In the genomic region with DNA sequence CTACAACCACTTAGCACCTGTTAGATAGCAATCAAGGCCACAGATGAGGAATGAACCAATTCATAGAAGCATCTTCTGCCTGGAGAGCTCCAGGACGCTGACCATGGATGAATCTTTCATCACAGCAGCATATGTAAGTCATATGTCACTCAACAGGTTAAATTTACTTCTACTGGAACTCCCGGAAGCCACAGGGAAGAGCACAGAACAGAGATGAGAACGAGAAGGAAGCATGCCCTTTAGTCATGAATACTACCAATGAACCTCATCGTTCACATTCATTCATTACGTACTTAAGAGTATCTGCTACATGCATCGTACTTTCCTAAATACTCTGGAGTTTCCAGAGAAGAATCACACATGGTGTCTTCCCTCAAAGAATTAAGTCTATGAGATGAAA, we compare ENCODE assay signal across 25 cellular contexts.
DNase-seq lines count a peak whose midpoint lies in the region; ATAC-seq and TF ChIP-seq lines count a peak whose summit lies in the region.
"Had no signal": no experiment of that assay in that cellular context is flagged by ENCODE, and none has a peak within 500 bp of the region (broad histone marks: within the 10 kb centered on the region; RNA-seq: fewer than 3 reads in every experiment).

No MANE protein-coding gene starts in this region.

- H3K4me2 ChIP-seq in GM23338 (no peak overlapping the region), trophoblast cell (ENCODE audit: low read length) (no peak overlapping the region), smooth muscle cell (no peak overlapping the region)
- H3K4me2 ChIP-seq: A549, BLaER1 had no signal

- no peak overlapping the region for H2BK12ac ChIP-seq in trophoblast cell (ENCODE audit: low read length)

- peaks cover 24% of the 10 kb centered on the region; the same call in 1 of the 2 replicates for H3K79me2 ChIP-seq in GM23338 (replicated peaks; ENCODE audit: insufficient read depth)
- H3K79me2 ChIP-seq in trophoblast cell (ENCODE audit: control insufficient read depth, insufficient read depth, low read length, poor library complexity): no peaks in the 10 kb centered on the region
- H3K79me2 ChIP-seq in smooth muscle cell (ENCODE audit: low read depth): peaks cover 10% of the 10 kb centered on the region

- no peak overlapping the region for H3K4me3 ChIP-seq in GM23338
- H3K4me3 ChIP-seq in trophoblast cell (ENCODE audit: low read depth, low read length): no peak overlapping the region
- H3K4me3 ChIP-seq in smooth muscle cell: no peak overlapping the region
- H3K4me3 ChIP-seq: A549, BLaER1 had no signal

- H2AFZ ChIP-seq in GM23338 (no peak overlapping the region), trophoblast cell (ENCODE audit: insufficient read depth, low read length, poor library complexity) (no peak overlapping the region), smooth muscle cell (ENCODE audit: low read depth) (no peak overlapping the region)

- DNase-seq in GM23338 (ENCODE audit: low spot score): no peak
- DNase-seq in WTC11 (ENCODE audit: low spot score): no peak
- DNase-seq in trophoblast cell: peak; percentile 61 to 86
- DNase-seq in smooth muscle cell (lab: John Stamatoyannopoulos, UW; ENCODE audit: unreplicated experiment): no peak
- DNase-seq in activated T-cell treated with anti-CD3 and anti-CD28 coated beads, Interleukin-2, amount 50 U/mL, for 72 hours: no peak
- DNase-seq in activated CD8-positive, alpha-beta T cell treated with anti-CD3 and anti-CD28 coated beads, Interleukin-2, amount 10 ng/mL, durations not matched to agents 7 days and 5 days: no peak
- no peak for DNase-seq in GDM1 (lab: John Stamatoyannopoulos, UW)
- DNase-seq: BE2C; C1 segment of cervical spinal cord; CD4-positive, alpha-beta memory T cell; CD4-positive, CD25-positive, alpha-beta regulatory T cell; CD8-positive, alpha-beta memory T cell; COR-L47; DMS 273 treated with DMSO at 0.1 percent for 48 hours; DMS153; DMS53; DMS79; DND-41; EL; GF-D8 had no signal

- H3K4me1 Mint-ChIP-seq in GM23338 (peaks cover 31% of the 10 kb centered on the region), WTC11 (peaks cover 33% of the 10 kb centered on the region)
- H3K4me1 Mint-ChIP-seq in activated T-cell treated with anti-CD3 and anti-CD28 coated beads, Interleukin-2, amount 50 U/mL, for 72 hours (ENCODE audit: low read depth): no peaks in the 10 kb centered on the region
- H3K4me1 Mint-ChIP-seq in activated CD8-positive, alpha-beta T cell treated with anti-CD3 and anti-CD28 coated beads, Interleukin-2, amount 10 ng/mL, durations not matched to agents 7 days and 5 days (ENCODE audit: low read depth): no peaks in the 10 kb centered on the region
- H3K4me1 Mint-ChIP-seq: CD14-positive monocyte; CD4-positive, alpha-beta memory T cell; CD4-positive, CD25-positive, alpha-beta regulatory T cell; CD8-positive, alpha-beta memory T cell had no signal

- H3K79me1 ChIP-seq in trophoblast cell (ENCODE audit: low read length): peaks cover 2% of the 10 kb centered on the region

- H2BK120ac ChIP-seq in trophoblast cell (ENCODE audit: insufficient read depth, low read length, poor library complexity): no peak overlapping the region

- H4K8ac ChIP-seq in trophoblast cell (ENCODE audit: low read depth, low read length): no peak overlapping the region

- H3K4me1 ChIP-seq in GM23338 (ENCODE audit: insufficient read depth): peaks cover 14% of the 10 kb centered on the region
- peaks cover 0 to 2% of the 10 kb centered on the region in 2 experiments for H3K4me1 ChIP-seq in trophoblast cell (ENCODE audit: control insufficient read depth in 1 of 2, insufficient read depth in 2 of 2, low read length in 2 of 2)
- peaks cover 26% of the 10 kb centered on the region for H3K4me1 ChIP-seq in smooth muscle cell (ENCODE audit: low read depth)
- H3K4me1 ChIP-seq: A549, BE2C, BLaER1 had no signal

- no CpG with 5 or more reads among the region's 6 CpGs for WGBS in trophoblast cell (ENCODE audit: extremely low coverage, insufficient coverage, insufficient read length)
- 86% methylated on average over 6 of the region's 6 CpGs for WGBS in smooth muscle cell (ENCODE audit: low lambda C conversion rate)

- H2AK5ac ChIP-seq in trophoblast cell (ENCODE audit: low read length): no peak overlapping the region

- no peak overlapping the region for H3K9ac ChIP-seq in trophoblast cell (ENCODE audit: low read length)
- H3K9ac ChIP-seq in smooth muscle cell (ENCODE audit: low read depth): no peak overlapping the region
- H3K9ac ChIP-seq: BLaER1 had no signal

- ATAC-seq in GM23338: no peak
- ATAC-seq in WTC11: no peak
- ATAC-seq in HG02588 (IDR thresholded peaks at IDR 0.05; ENCODE audit: unreplicated experiment): no peak
- no peak for ATAC-seq in activated T-cell treated with anti-CD3 and anti-CD28 coated beads, Interleukin-2, amount 50 U/mL, for 72 hours (replicated peaks in 1 of 2)
- ATAC-seq in activated CD8-positive, alpha-beta T cell treated with anti-CD3 and anti-CD28 coated beads, Interleukin-2, amount 10 ng/mL, durations not matched to agents 7 days and 5 days: no peak

- no peak overlapping the region for H3K4me3 Mint-ChIP-seq in GM23338
- H3K4me3 Mint-ChIP-seq in WTC11: no peak overlapping the region
- H3K4me3 Mint-ChIP-seq in activated T-cell treated with anti-CD3 and anti-CD28 coated beads, Interleukin-2, amount 50 U/mL, for 72 hours: no peak overlapping the region
- H3K4me3 Mint-ChIP-seq in activated CD8-positive, alpha-beta T cell treated with anti-CD3 and anti-CD28 coated beads, Interleukin-2, amount 10 ng/mL, durations not matched to agents 7 days and 5 days: no peak overlapping the region
- H3K4me3 Mint-ChIP-seq: CD14-positive monocyte; CD4-positive, alpha-beta memory T cell; CD4-positive, CD25-positive, alpha-beta regulatory T cell; CD8-positive, alpha-beta memory T cell had no signal

- no peak overlapping the region for H3K14ac ChIP-seq in trophoblast cell (ENCODE audit: low read length)

- no peak overlapping the region for H3K23ac ChIP-seq in trophoblast cell (ENCODE audit: low read length)

- peaks cover 10% of the 10 kb centered on the region; the same call in 1 of the 2 replicates for H4K20me1 ChIP-seq in GM23338 (replicated peaks; ENCODE audit: insufficient read depth)
- no peaks in the 10 kb centered on the region for H4K20me1 ChIP-seq in smooth muscle cell (ENCODE audit: low read depth)
- H4K20me1 ChIP-seq: BLaER1 had no signal

- CTCF ChIA-PET in WTC11 (lab: Charles Lee): interaction anchor here (1.0 to 2.4 kb wide), 6 partner anchors 11 to 429 kb away, joined by 3 to 17 read pairs (median 6); no protein-coding TSS in a partner anchor
- CTCF ChIA-PET in activated CD8-positive, alpha-beta T cell treated with anti-CD3 and anti-CD28 coated beads, Interleukin-2, amount 10 ng/mL, durations not matched to agents 7 days and 5 days (lab: Charles Lee): interaction anchor here (1.2 to 1.5 kb wide), 3 partner anchors 10 to 293 kb away, joined by 4 to 6 read pairs (median 5); no protein-coding TSS in a partner anchor

- H3K27ac Mint-ChIP-seq in GM23338 (no peak overlapping the region), WTC11 (peak overlapping the region; percentile 58; the same call in 1 of the 2 replicates)
- no peak overlapping the region for H3K27ac Mint-ChIP-seq in activated T-cell treated with anti-CD3 and anti-CD28 coated beads, Interleukin-2, amount 50 U/mL, for 72 hours
- H3K27ac Mint-ChIP-seq in activated CD8-positive, alpha-beta T cell treated with anti-CD3 and anti-CD28 coated beads, Interleukin-2, amount 10 ng/mL, durations not matched to agents 7 days and 5 days: no peak overlapping the region
- H3K27ac Mint-ChIP-seq: CD14-positive monocyte; CD4-positive, alpha-beta memory T cell; CD4-positive, CD25-positive, alpha-beta regulatory T cell; CD8-positive, alpha-beta memory T cell had no signal

- no peak overlapping the region for H4K91ac ChIP-seq in trophoblast cell (ENCODE audit: low read depth, low read length)

- no peaks in the 10 kb centered on the region for H3K9me2 ChIP-seq in GM23338 (ENCODE audit: insufficient read depth)

- H4K12ac ChIP-seq in trophoblast cell (ENCODE audit: low read depth, low read length): no peak overlapping the region

- H3K9me3 ChIP-seq in trophoblast cell (ENCODE audit: insufficient read depth, low read depth, low read length) (no peaks in the 10 kb centered on the region), smooth muscle cell (replicated peaks; ENCODE audit: low read depth) (no peaks in the 10 kb centered on the region)
- H3K9me3 ChIP-seq: A549, BE2C, BLaER1 had no signal

- H3K4ac ChIP-seq in trophoblast cell (ENCODE audit: low read depth, low read length): no peak overlapping the region

- peaks cover 7% of the 10 kb centered on the region for H3K27me3 Mint-ChIP-seq in GM23338 (ENCODE audit: insufficient read depth, low read depth, poor library complexity)
- no peaks in the 10 kb centered on the region for H3K27me3 Mint-ChIP-seq in WTC11 (ENCODE audit: low read depth)
- H3K27me3 Mint-ChIP-seq in activated T-cell treated with anti-CD3 and anti-CD28 coated beads, Interleukin-2, amount 50 U/mL, for 72 hours (ENCODE audit: low read depth): peaks cover 17% of the 10 kb centered on the region
- peaks cover 14% of the 10 kb centered on the region for H3K27me3 Mint-ChIP-seq in activated CD8-positive, alpha-beta T cell treated with anti-CD3 and anti-CD28 coated beads, Interleukin-2, amount 10 ng/mL, durations not matched to agents 7 days and 5 days (ENCODE audit: low read depth)

- no peaks in the 10 kb centered on the region for H3F3A ChIP-seq in GM23338 (replicated peaks; ENCODE audit: low read depth)
- peaks cover 15% of the 10 kb centered on the region for H3F3A ChIP-seq in smooth muscle cell (ENCODE audit: low read depth)

- POLR2A ChIA-PET in WTC11 (lab: Charles Lee): no interaction called here
- POLR2A ChIA-PET in activated CD8-positive, alpha-beta T cell treated with anti-CD3 and anti-CD28 coated beads, Interleukin-2, amount 10 ng/mL, durations not matched to agents 7 days and 5 days (lab: Charles Lee): no interaction called here

- H3K9me3 Mint-ChIP-seq in GM23338 (no peaks in the 10 kb centered on the region), WTC11 (no peaks in the 10 kb centered on the region)
- no peaks in the 10 kb centered on the region for H3K9me3 Mint-ChIP-seq in activated T-cell treated with anti-CD3 and anti-CD28 coated beads, Interleukin-2, amount 50 U/mL, for 72 hours
- no peaks in the 10 kb centered on the region for H3K9me3 Mint-ChIP-seq in activated CD8-positive, alpha-beta T cell treated with anti-CD3 and anti-CD28 coated beads, Interleukin-2, amount 10 ng/mL, durations not matched to agents 7 days and 5 days (ENCODE audit: insufficient read depth)
- H3K9me3 Mint-ChIP-seq: CD14-positive monocyte had no signal

- no peak for TF ChIP-seq CTCF in GM23338 (conservative IDR thresholded peaks at IDR 0.05; ENCODE audit: low read depth in 2 of 2)
- TF ChIP-seq CTCF in WTC11 (IDR thresholded peaks at IDR 0.05): no peak
- TF ChIP-seq CTCF in smooth muscle cell (IDR thresholded peaks at IDR 0.05; ENCODE audit: borderline replicate concordance, insufficient read depth, poor library complexity, severe bottlenecking): no peak

- no peaks in the 10 kb centered on the region for H3K27me3 ChIP-seq in GM23338 (ENCODE audit: insufficient read depth)
- no peaks in the 10 kb centered on the region for H3K27me3 ChIP-seq in trophoblast cell (ENCODE audit: insufficient read depth, low read length)
- H3K27me3 ChIP-seq in smooth muscle cell (ENCODE audit: low read depth): no peaks in the 10 kb centered on the region
- H3K27me3 ChIP-seq: BE2C, BLaER1 had no signal

- H2BK5ac ChIP-seq in trophoblast cell (ENCODE audit: low read depth, low read length, poor library complexity): no peak overlapping the region

- H3K36me3 Mint-ChIP-seq in GM23338 (ENCODE audit: low read depth): no peaks in the 10 kb centered on the region
- H3K36me3 Mint-ChIP-seq in WTC11: no peaks in the 10 kb centered on the region
- no peaks in the 10 kb centered on the region for H3K36me3 Mint-ChIP-seq in activated T-cell treated with anti-CD3 and anti-CD28 coated beads, Interleukin-2, amount 50 U/mL, for 72 hours (ENCODE audit: insufficient read depth in 2 of 2)
- H3K36me3 Mint-ChIP-seq in activated CD8-positive, alpha-beta T cell treated with anti-CD3 and anti-CD28 coated beads, Interleukin-2, amount 10 ng/mL, durations not matched to agents 7 days and 5 days (ENCODE audit: low read depth): no peaks in the 10 kb centered on the region
- H3K36me3 Mint-ChIP-seq: CD14-positive monocyte; CD4-positive, alpha-beta memory T cell; CD4-positive, CD25-positive, alpha-beta regulatory T cell; CD8-positive, alpha-beta memory T cell had no signal

- no peak overlapping the region for H3K18ac ChIP-seq in trophoblast cell (ENCODE audit: low read length)

- H3K36me3 ChIP-seq in GM23338 (ENCODE audit: insufficient read depth) (no peaks in the 10 kb centered on the region), trophoblast cell (ENCODE audit: control insufficient read depth in 1 of 2, insufficient read depth in 2 of 2, low read length in 2 of 2) (no peaks in the 10 kb centered on the region), smooth muscle cell (ENCODE audit: low read depth) (no peaks in the 10 kb centered on the region)
- H3K36me3 ChIP-seq: BE2C, BLaER1 had no signal

- H3K27ac ChIP-seq in GM23338 (ENCODE audit: low read depth) (peak overlapping the region; percentile 37; the same call in 1 of the 2 replicates), trophoblast cell (ENCODE audit: low read depth, low read length) (no peak overlapping the region), smooth muscle cell (ENCODE audit: low read depth) (peak overlapping the region; percentile 90)
- H3K27ac ChIP-seq: 22Rv1, A549, BLaER1 had no signal

Comparison
In these comparisons a context has a peak if more than half of its experiments do, and no peak if none do; other contexts are left out.
1. DNase-seq: peak in trophoblast cell (2 of 2); none in GM23338 (single experiment), WTC11 (single experiment), smooth muscle cell (single experiment), activated T-cell treated with anti-CD3 and anti-CD28 coated beads, Interleukin-2, amount 50 U/mL, for 72 hours (0 of 2), activated CD8-positive, alpha-beta T cell treated with anti-CD3 and anti-CD28 coated beads, Interleukin-2, amount 10 ng/mL, durations not matched to agents 7 days and 5 days (single experiment) and GDM1 (single experiment).